27 cellular contexts compared by ENCODE assay signal in genomic region chr6:167791780-167792478, GRCh38. TPM values are rescaled to one million over a fixed set of nuclear protein-coding genes. Genes with fewer than 3 reads are reported as not detected.
DNase-seq lines count a peak whose midpoint lies in the region; ATAC-seq, FAIRE-seq and TF ChIP-seq lines count a peak whose summit lies in the region.
"Had no signal": no experiment of that assay in that cellular context is flagged by ENCODE, and none has a peak within 500 bp of the region (broad histone marks: within the 10 kb centered on the region; RNA-seq: fewer than 3 reads in every experiment).

No MANE protein-coding gene starts in this region.

- H3K4me1 Mint-ChIP-seq in osteocyte (ENCODE audit: unreplicated experiment) = peaks cover under 1% of the 10 kb centered on the region

- H3K27me3 Mint-ChIP-seq in osteocyte (ENCODE audit: unreplicated experiment) = peaks cover 27% of the 10 kb centered on the region

- H3K27ac Mint-ChIP-seq in osteocyte (ENCODE audit: unreplicated experiment) = no peak overlapping the region
- H3K27ac Mint-ChIP-seq: activated CD8-positive, alpha-beta T cell treated with anti-CD3 and anti-CD28 coated beads for 36 hours; CD8-positive, alpha-beta T cell; endodermal cell; nephron progenitor cell had no signal

- no peaks in the 10 kb centered on the region for H3K36me3 ChIP-seq in breast epithelium
- H3K36me3 ChIP-seq: adrenal gland, left lung had no signal

- H3K27ac ChIP-seq in breast epithelium = peak overlapping the region; percentile 26 to 31
- H3K27ac ChIP-seq: adrenal gland, GM23248, HL-60, left lung had no signal

- no peaks in the 10 kb centered on the region for H3K9me3 Mint-ChIP-seq in osteocyte (ENCODE audit: unreplicated experiment)
- H3K9me3 Mint-ChIP-seq: activated CD8-positive, alpha-beta T cell treated with anti-CD3 and anti-CD28 coated beads for 36 hours; CD8-positive, alpha-beta T cell; endodermal cell; nephron progenitor cell had no signal

- DNase-seq in GM12891 (ENCODE audit: insufficient read length, low spot score) (no peak), MV-4-11 (lab: John Stamatoyannopoulos, UW) (peak; percentile 82), breast epithelium (ENCODE audit: low spot score in 2 of 2) (peak in 1 of 2 donors; percentile 38), osteocyte (ENCODE audit: extremely low spot score, unreplicated experiment) (peak; percentile 62), 8988T (no peak), kidney glomerular epithelial cell (lab: John Stamatoyannopoulos, UW) (no peak)
- DNase-seq: activated CD4-positive, CD25-positive, alpha-beta regulatory T cell; activated CD8-positive, alpha-beta T cell treated with anti-CD3 and anti-CD28 coated beads for 36 hours; activated T-cell treated with anti-CD3 and anti-CD28 coated beads, Interleukin-2, amount 50 U/mL, for 1 hour; cortex of kidney; DMS53; endodermal cell; GM23248; IMR-90; left lung; mucosa of descending colon; NCI-H146; NCI-H510A treated with DMSO at 0.1 percent for 48 hours; nephron progenitor cell; substantia nigra; T1000 had no signal

- no peak overlapping the region for H3K4me3 ChIP-seq in breast epithelium
- H3K4me3 ChIP-seq: adrenal gland, GM23248, left lung, mucosa of descending colon had no signal

- peak; percentile 75 for FAIRE-seq in GM12891 (lab: Jason Lieb, UNC)
- FAIRE-seq: bronchial epithelial cell, urothelium cell line had no signal

- no peak overlapping the region for H3K4me3 Mint-ChIP-seq in osteocyte (ENCODE audit: unreplicated experiment)
- H3K4me3 Mint-ChIP-seq: activated CD8-positive, alpha-beta T cell treated with anti-CD3 and anti-CD28 coated beads for 36 hours; CD8-positive, alpha-beta T cell; endodermal cell; nephron progenitor cell had no signal

- ATAC-seq in GM18870 (IDR thresholded peaks at IDR 0.05; ENCODE audit: unreplicated experiment) = no peak
- ATAC-seq: activated CD8-positive, alpha-beta T cell treated with anti-CD3 and anti-CD28 coated beads for 36 hours; CD8-positive, alpha-beta T cell; mucosa of descending colon had no signal

- H3K36me3 Mint-ChIP-seq in osteocyte (ENCODE audit: unreplicated experiment) = no peaks in the 10 kb centered on the region
- H3K36me3 Mint-ChIP-seq: CD8-positive, alpha-beta T cell had no signal

- intact Hi-C loops in breast epithelium (cut with DNase I; ENCODE audit: low total_unique reads) = no loop called here

- H3K4me1 ChIP-seq in breast epithelium = peaks cover 3 to 10% of the 10 kb centered on the region in 2 donors

- TF ChIP-seq POLR2A in GM12891 (IDR thresholded peaks at IDR 0.05; ENCODE audit: low read depth, low read length) (no peak), breast epithelium (IDR thresholded peaks at IDR 0.05) (no peak)

- no peaks in the 10 kb centered on the region for H3K27me3 ChIP-seq in breast epithelium

- TF ChIP-seq CTCF in breast epithelium (IDR thresholded peaks at IDR 0.05) = no peak
- TF ChIP-seq CTCF in osteocyte (IDR thresholded peaks at IDR 0.05) = no peak

- no peaks in the 10 kb centered on the region for H3K9me3 ChIP-seq in breast epithelium
- H3K9me3 ChIP-seq: adrenal gland, left lung, mucosa of descending colon had no signal

TF ChIP-seq in GM12891, 5 proteins besides CTCF, POLR2A, EP300 and RAD21:
- TF ChIP-seq PAX5 (IDR thresholded peaks at IDR 0.05; ENCODE audit: insufficient read depth, low read length, severe bottlenecking) (no peak), SPI1 (IDR thresholded peaks at IDR 0.05; ENCODE audit: low read depth, low read length) (peak; percentile 22; the same call in 1 of the 2 replicates)

RNA-seq across cellular contexts. Expression of gene AFDN, which starts 34.8 kb away (rescaled TPM):
- 26.3 TPM for polyA plus RNA-seq in GM12891 (2012; ENCODE audit: low read depth, missing spikeins)
- total RNA-seq in breast epithelium = 100 to 1,000 TPM in 2 of 3 donors, 10 to 100 TPM in 1; 93.1 to 292 (median 170) TPM
- total RNA-seq in osteocyte = 67.3 and 72.2 TPM in 2 replicates

Comparison
In these comparisons a context has a peak if more than half of its experiments do, and no peak if none do; other contexts are left out.
1. DNase-seq: peak in MV-4-11 (single experiment) and osteocyte (single experiment); none in GM12891 (single experiment), 8988T (single experiment) and kidney glomerular epithelial cell (single experiment).